1 cellular context compared by ENCODE assay signal in genomic region chr15:73983773-73984172, GRCh38.
TF ChIP-seq lines count a peak whose summit lies in the region.

No MANE protein-coding gene starts in this region.

TF ChIP-seq in IMR-90, 13 proteins besides CTCF, POLR2A, EP300 and RAD21:
- TF ChIP-seq CHD1 (IDR thresholded peaks at IDR 0.05; ENCODE audit: low read depth, low read length) (no peak), ELK1 (IDR thresholded peaks at IDR 0.05; ENCODE audit: borderline replicate concordance, low read depth, low read length) (no peak), CEBPB (IDR thresholded peaks at IDR 0.05; ENCODE audit: low read depth, low read length) (no peak), FOS (IDR thresholded peaks at IDR 0.05; ENCODE audit: low read depth, low read length) (no peak), MAZ (IDR thresholded peaks at IDR 0.05; ENCODE audit: borderline replicate concordance, low read depth, low read length) (no peak), NFE2L2 (IDR thresholded peaks at IDR 0.05; ENCODE audit: low read depth, low read length) (no peak)
TF ChIP-seq in IMR-90: peak in this region for 0.
